Comparison of ENCODE assay signal across 1 cellular context in genomic region chr12:11228268-11228879, GRCh38.
TF ChIP-seq lines count a peak whose summit lies in the region.

No MANE protein-coding gene starts in this region.

TF ChIP-seq in H1, 55 proteins besides CTCF, POLR2A, EP300 and RAD21:
- TF ChIP-seq YY1 (IDR thresholded peaks at IDR 0.05; ENCODE audit: low read depth, low read length) (no peak), GTF2F1 (IDR thresholded peaks at IDR 0.05; ENCODE audit: borderline replicate concordance, low read depth, low read length) (no peak), EZH2 (IDR thresholded peaks at IDR 0.05; ENCODE audit: low read depth, low read length, severe bottlenecking) (no peak)
